ENCODE assay signal across 13 cellular contexts in the genomic region with DNA sequence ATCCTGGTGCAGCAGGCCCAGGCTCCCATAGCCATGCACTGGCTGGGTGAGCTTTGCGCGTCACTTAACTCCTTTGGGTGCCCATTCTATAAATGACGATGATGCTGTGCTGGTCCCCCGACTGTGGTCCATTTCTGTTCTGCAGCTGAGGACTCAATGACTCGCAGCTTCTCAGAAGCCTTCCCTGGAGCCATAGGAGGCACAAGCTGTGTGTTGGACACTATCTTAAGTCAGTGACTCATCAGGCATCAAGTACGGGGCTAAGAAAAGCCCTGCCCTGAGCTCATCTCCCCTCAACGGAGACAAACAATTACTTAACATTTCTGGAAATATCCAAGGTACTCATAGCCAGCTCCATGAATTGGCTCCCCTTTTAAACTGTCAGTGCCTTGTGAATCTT. TPM values are rescaled to one million over a fixed set of nuclear protein-coding genes. Genes with fewer than 3 reads are reported as not detected.
DNase-seq lines count a peak whose midpoint lies in the region; FAIRE-seq and TF ChIP-seq lines count a peak whose summit lies in the region.
"Had no signal": no experiment of that assay in that cellular context is flagged by ENCODE, and none has a peak within 500 bp of the region (broad histone marks: within the 10 kb centered on the region; RNA-seq: fewer than 3 reads in every experiment).

No MANE protein-coding gene starts in this region.

- H3K27ac ChIP-seq in astrocyte (ENCODE audit: low read depth, low read length), result no peak overlapping the region
- peak overlapping the region; percentile 38 for H3K27ac ChIP-seq in suprapubic skin
- H3K27ac ChIP-seq: right lobe of liver, SJSA1 had no signal

- H3K27me3 ChIP-seq in astrocyte (ENCODE audit: insufficient read depth, low read length) (no peaks in the 10 kb centered on the region), suprapubic skin (no peaks in the 10 kb centered on the region)
- H3K27me3 ChIP-seq: right lobe of liver, SJSA1 had no signal

- H3K9me3 Mint-ChIP-seq in astrocyte (ENCODE audit: unreplicated experiment), result no peaks in the 10 kb centered on the region
- H3K9me3 Mint-ChIP-seq: dendritic cell treated with granulocyte-macrophage colony-stimulating factor and Interleukin-4, amounts not matched to agents 40 ng/mL and 50 ng/mL, for 4 days had no signal

- TF ChIP-seq POLR2A in suprapubic skin (IDR thresholded peaks at IDR 0.05), result no peak

- H3K4me2 ChIP-seq in astrocyte (ENCODE audit: low read length), result no peak overlapping the region

- peaks cover 6% of the 10 kb centered on the region for H3K4me1 Mint-ChIP-seq in astrocyte (ENCODE audit: low read depth, unreplicated experiment)

- DNase-seq in HFF-Myc (ENCODE audit: extremely low read depth, low read depth), result peak; percentile 26
- peak; percentile 51 for DNase-seq in astrocyte (ENCODE audit: low read depth)
- peak; percentile 68 for DNase-seq in hepatic stellate cell (ENCODE audit: low spot score)
- peak in 1 of 2 donors; percentile 48 for DNase-seq in suprapubic skin (ENCODE audit: low spot score in 2 of 2)
- DNase-seq in NCI-H1092 treated with DMSO at 0.1 percent for 48 hours (lab: John Stamatoyannopoulos, UW), result no peak
- DNase-seq in GOT3 (lab: John Stamatoyannopoulos, UW), result no peak
- no peak for DNase-seq in islet precursor cell
- DNase-seq: activated CD4-positive, alpha-beta T cell treated with anti-CD3 and anti-CD28 coated beads for 1 hour; MM.1S had no signal

- H2AFZ ChIP-seq in astrocyte (ENCODE audit: low read depth, low read length), result no peak overlapping the region

- peaks cover 4% of the 10 kb centered on the region for H4K20me1 ChIP-seq in astrocyte (ENCODE audit: insufficient read depth, low read length)

- 37% methylated on average over 5 of the region's 7 CpGs for WGBS in suprapubic skin

- no peaks in the 10 kb centered on the region for H3K27me3 Mint-ChIP-seq in astrocyte (ENCODE audit: low read depth, unreplicated experiment)
- H3K27me3 Mint-ChIP-seq: dendritic cell treated with granulocyte-macrophage colony-stimulating factor and Interleukin-4, amounts not matched to agents 40 ng/mL and 50 ng/mL, for 4 days had no signal

- H3K4me3 ChIP-seq in HFF-Myc (replicated peaks; ENCODE audit: low read depth, low read length) (no peak overlapping the region), astrocyte (ENCODE audit: insufficient read depth, low read depth, low read length) (no peak overlapping the region), suprapubic skin (no peak overlapping the region)
- H3K4me3 ChIP-seq: right lobe of liver, SJSA1 had no signal

- H3K36me3 ChIP-seq in astrocyte (ENCODE audit: insufficient read depth, low read length) (no peaks in the 10 kb centered on the region), suprapubic skin (peaks cover 50% of the 10 kb centered on the region)

- H3K4me1 ChIP-seq in astrocyte (ENCODE audit: insufficient read depth, low read length) (no peaks in the 10 kb centered on the region), suprapubic skin (peaks cover 19% of the 10 kb centered on the region)

- TF ChIP-seq CTCF in HFF-Myc (IDR thresholded peaks at IDR 0.05; ENCODE audit: low read depth, low read length, missing control alignments) (no peak), astrocyte (IDR thresholded peaks at IDR 0.05; ENCODE audit: insufficient read depth, low read depth, low read length) (no peak), suprapubic skin (IDR thresholded peaks at IDR 0.05) (no peak)

- H3K79me2 ChIP-seq in astrocyte (ENCODE audit: insufficient read depth, low read length), result no peaks in the 10 kb centered on the region

- no peak overlapping the region for H3K4me3 Mint-ChIP-seq in astrocyte (ENCODE audit: unreplicated experiment)
- H3K4me3 Mint-ChIP-seq: dendritic cell treated with granulocyte-macrophage colony-stimulating factor and Interleukin-4, amounts not matched to agents 40 ng/mL and 50 ng/mL, for 4 days had no signal

- peaks cover 6% of the 10 kb centered on the region for H3K36me3 Mint-ChIP-seq in astrocyte (ENCODE audit: low read depth, unreplicated experiment)

- no peak for FAIRE-seq in astrocyte (lab: Jason Lieb, UNC)

- no peak for TF ChIP-seq EP300 in suprapubic skin (IDR thresholded peaks at IDR 0.05)

- no peak overlapping the region for H3K27ac Mint-ChIP-seq in astrocyte (ENCODE audit: unreplicated experiment)
- H3K27ac Mint-ChIP-seq: dendritic cell treated with granulocyte-macrophage colony-stimulating factor and Interleukin-4, amounts not matched to agents 40 ng/mL and 50 ng/mL, for 4 days had no signal

- H3K9ac ChIP-seq in astrocyte (ENCODE audit: low read length), result no peak overlapping the region

- H3K9me3 ChIP-seq in astrocyte (ENCODE audit: insufficient read depth, low read depth, low read length) (no peaks in the 10 kb centered on the region), suprapubic skin (no peaks in the 10 kb centered on the region)
- H3K9me3 ChIP-seq: right lobe of liver, SJSA1 had no signal

RNA-seq across cellular contexts. Expression of gene MUSTN1, which starts 13.8 kb away (rescaled TPM):
- total RNA-seq in astrocyte (not detected in 2 replicates), suprapubic skin (10 to 100 TPM in 2 of 4 donors, 1 to 10 TPM in 2; 1.6 to 14.5 (median 8.3) TPM)
- total RNA-seq: SJSA1 had no signal

RNA-seq across cellular contexts. Expression of gene ITIH4, which starts 18.1 kb away (rescaled TPM):
- 2.8 and 5.3 TPM in 2 replicates for total RNA-seq in astrocyte
- total RNA-seq in suprapubic skin, result 10 to 100 TPM in 1 of 4 donors, 1 to 10 TPM in 3; 2.1 to 12.2 (median 4.6) TPM
- total RNA-seq: SJSA1 had no signal

RNA-seq across cellular contexts. Expression of gene STIMATE, which starts 48.7 kb away (rescaled TPM):
- total RNA-seq in astrocyte, result 12.1 and 14.7 TPM in 2 replicates
- total RNA-seq in suprapubic skin, result 10 to 100 TPM; 15.9 to 25.7 (median 19.3) TPM

RNA-seq across cellular contexts. Expression of gene ITIH3, which starts 54.0 kb away (rescaled TPM):
- 0.16 and 0.36 TPM in 2 replicates for total RNA-seq in astrocyte
- total RNA-seq in suprapubic skin, result 1 to 10 TPM in 2 of 4 donors, under 1 TPM in 2; 0.18 to 5.6 (median 1.2) TPM
- total RNA-seq: mononuclear cell had no signal

Comparison
In these comparisons a context has a peak if more than half of its experiments do, and no peak if none do; other contexts are left out.
1. DNase-seq: peak in HFF-Myc (single experiment), astrocyte (single experiment) and hepatic stellate cell (single experiment); none in NCI-H1092 treated with DMSO at 0.1 percent for 48 hours (single experiment), GOT3 (single experiment) and islet precursor cell (single experiment).